Comparison of ENCODE assay signal across 1 cellular context in the genomic region with DNA sequence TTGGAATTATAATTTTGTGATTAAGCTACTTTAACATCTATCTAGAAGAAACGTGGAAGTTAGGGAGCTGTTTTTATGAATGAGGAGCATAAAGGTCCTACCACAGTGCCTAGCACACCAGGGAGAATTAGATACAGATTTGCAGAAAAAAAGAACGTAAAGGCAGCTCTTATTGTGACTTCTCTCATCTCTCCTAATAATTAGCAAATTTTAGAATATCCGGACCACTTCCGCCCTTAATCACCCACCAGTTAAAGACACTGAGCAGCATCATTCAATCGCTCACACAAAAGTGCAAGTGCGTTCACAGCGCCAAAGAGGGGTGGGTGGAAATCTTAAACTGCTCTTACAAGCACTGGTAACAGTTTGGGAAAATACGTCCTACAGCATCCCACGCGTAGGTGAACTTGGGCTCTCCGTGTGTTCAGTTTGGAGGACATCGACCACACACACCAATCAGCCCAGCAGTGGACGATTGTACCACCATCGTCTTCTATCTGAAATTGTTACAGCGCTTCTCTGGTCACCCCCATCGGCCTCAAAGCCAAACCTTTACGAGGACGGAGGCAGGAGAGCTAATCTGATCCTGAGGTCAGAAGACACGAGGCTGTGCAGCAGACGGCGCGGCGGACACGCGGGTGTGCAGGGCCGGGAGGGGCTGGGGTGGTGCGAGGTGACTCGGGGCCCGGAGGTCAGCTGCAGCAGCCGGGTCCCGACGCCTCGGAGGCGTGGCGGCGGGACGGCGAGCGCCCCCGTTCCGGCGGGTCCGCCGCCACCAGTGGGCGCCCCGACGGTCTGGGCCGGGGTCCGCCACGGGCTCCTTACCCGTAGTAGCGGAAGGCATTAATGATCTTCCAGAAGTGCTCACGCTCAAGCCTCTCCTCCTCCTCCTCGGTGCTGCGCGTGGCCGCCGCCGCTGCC.
TF ChIP-seq lines count a peak whose summit lies in the region.

No MANE protein-coding gene starts in this region.

TF ChIP-seq in K562, 482 proteins besides CTCF, POLR2A, EP300 and RAD21 (continued from another document and continues in another):
- TF ChIP-seq, protein P1, sequence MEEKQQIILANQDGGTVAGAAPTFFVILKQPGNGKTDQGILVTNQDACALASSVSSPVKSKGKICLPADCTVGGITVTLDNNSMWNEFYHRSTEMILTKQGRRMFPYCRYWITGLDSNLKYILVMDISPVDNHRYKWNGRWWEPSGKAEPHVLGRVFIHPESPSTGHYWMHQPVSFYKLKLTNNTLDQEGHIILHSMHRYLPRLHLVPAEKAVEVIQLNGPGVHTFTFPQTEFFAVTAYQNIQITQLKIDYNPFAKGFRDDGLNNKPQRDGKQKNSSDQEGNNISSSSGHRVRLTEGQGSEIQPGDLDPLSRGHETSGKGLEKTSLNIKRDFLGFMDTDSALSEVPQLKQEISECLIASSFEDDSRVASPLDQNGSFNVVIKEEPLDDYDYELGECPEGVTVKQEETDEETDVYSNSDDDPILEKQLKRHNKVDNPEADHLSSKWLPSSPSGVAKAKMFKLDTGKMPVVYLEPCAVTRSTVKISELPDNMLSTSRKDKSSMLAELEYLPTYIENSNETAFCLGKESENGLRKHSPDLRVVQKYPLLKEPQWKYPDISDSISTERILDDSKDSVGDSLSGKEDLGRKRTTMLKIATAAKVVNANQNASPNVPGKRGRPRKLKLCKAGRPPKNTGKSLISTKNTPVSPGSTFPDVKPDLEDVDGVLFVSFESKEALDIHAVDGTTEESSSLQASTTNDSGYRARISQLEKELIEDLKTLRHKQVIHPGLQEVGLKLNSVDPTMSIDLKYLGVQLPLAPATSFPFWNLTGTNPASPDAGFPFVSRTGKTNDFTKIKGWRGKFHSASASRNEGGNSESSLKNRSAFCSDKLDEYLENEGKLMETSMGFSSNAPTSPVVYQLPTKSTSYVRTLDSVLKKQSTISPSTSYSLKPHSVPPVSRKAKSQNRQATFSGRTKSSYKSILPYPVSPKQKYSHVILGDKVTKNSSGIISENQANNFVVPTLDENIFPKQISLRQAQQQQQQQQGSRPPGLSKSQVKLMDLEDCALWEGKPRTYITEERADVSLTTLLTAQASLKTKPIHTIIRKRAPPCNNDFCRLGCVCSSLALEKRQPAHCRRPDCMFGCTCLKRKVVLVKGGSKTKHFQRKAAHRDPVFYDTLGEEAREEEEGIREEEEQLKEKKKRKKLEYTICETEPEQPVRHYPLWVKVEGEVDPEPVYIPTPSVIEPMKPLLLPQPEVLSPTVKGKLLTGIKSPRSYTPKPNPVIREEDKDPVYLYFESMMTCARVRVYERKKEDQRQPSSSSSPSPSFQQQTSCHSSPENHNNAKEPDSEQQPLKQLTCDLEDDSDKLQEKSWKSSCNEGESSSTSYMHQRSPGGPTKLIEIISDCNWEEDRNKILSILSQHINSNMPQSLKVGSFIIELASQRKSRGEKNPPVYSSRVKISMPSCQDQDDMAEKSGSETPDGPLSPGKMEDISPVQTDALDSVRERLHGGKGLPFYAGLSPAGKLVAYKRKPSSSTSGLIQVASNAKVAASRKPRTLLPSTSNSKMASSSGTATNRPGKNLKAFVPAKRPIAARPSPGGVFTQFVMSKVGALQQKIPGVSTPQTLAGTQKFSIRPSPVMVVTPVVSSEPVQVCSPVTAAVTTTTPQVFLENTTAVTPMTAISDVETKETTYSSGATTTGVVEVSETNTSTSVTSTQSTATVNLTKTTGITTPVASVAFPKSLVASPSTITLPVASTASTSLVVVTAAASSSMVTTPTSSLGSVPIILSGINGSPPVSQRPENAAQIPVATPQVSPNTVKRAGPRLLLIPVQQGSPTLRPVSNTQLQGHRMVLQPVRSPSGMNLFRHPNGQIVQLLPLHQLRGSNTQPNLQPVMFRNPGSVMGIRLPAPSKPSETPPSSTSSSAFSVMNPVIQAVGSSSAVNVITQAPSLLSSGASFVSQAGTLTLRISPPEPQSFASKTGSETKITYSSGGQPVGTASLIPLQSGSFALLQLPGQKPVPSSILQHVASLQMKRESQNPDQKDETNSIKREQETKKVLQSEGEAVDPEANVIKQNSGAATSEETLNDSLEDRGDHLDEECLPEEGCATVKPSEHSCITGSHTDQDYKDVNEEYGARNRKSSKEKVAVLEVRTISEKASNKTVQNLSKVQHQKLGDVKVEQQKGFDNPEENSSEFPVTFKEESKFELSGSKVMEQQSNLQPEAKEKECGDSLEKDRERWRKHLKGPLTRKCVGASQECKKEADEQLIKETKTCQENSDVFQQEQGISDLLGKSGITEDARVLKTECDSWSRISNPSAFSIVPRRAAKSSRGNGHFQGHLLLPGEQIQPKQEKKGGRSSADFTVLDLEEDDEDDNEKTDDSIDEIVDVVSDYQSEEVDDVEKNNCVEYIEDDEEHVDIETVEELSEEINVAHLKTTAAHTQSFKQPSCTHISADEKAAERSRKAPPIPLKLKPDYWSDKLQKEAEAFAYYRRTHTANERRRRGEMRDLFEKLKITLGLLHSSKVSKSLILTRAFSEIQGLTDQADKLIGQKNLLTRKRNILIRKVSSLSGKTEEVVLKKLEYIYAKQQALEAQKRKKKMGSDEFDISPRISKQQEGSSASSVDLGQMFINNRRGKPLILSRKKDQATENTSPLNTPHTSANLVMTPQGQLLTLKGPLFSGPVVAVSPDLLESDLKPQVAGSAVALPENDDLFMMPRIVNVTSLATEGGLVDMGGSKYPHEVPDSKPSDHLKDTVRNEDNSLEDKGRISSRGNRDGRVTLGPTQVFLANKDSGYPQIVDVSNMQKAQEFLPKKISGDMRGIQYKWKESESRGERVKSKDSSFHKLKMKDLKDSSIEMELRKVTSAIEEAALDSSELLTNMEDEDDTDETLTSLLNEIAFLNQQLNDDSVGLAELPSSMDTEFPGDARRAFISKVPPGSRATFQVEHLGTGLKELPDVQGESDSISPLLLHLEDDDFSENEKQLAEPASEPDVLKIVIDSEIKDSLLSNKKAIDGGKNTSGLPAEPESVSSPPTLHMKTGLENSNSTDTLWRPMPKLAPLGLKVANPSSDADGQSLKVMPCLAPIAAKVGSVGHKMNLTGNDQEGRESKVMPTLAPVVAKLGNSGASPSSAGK (IDR thresholded peaks at IDR 0.05), result peak; percentile 98
- no peak for TF ChIP-seq DMBX1 (CRISPR knock-in tag; IDR thresholded peaks at IDR 0.05; ENCODE audit: borderline replicate concordance)
- TF ChIP-seq, protein P2, sequence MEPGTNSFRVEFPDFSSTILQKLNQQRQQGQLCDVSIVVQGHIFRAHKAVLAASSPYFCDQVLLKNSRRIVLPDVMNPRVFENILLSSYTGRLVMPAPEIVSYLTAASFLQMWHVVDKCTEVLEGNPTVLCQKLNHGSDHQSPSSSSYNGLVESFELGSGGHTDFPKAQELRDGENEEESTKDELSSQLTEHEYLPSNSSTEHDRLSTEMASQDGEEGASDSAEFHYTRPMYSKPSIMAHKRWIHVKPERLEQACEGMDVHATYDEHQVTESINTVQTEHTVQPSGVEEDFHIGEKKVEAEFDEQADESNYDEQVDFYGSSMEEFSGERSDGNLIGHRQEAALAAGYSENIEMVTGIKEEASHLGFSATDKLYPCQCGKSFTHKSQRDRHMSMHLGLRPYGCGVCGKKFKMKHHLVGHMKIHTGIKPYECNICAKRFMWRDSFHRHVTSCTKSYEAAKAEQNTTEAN (CRISPR knock-in tag; IDR thresholded peaks at IDR 0.05), result 0 out of 2 replicates have a peak, but pooled peaks have one; percentile 31
- TF ChIP-seq, protein P3, sequence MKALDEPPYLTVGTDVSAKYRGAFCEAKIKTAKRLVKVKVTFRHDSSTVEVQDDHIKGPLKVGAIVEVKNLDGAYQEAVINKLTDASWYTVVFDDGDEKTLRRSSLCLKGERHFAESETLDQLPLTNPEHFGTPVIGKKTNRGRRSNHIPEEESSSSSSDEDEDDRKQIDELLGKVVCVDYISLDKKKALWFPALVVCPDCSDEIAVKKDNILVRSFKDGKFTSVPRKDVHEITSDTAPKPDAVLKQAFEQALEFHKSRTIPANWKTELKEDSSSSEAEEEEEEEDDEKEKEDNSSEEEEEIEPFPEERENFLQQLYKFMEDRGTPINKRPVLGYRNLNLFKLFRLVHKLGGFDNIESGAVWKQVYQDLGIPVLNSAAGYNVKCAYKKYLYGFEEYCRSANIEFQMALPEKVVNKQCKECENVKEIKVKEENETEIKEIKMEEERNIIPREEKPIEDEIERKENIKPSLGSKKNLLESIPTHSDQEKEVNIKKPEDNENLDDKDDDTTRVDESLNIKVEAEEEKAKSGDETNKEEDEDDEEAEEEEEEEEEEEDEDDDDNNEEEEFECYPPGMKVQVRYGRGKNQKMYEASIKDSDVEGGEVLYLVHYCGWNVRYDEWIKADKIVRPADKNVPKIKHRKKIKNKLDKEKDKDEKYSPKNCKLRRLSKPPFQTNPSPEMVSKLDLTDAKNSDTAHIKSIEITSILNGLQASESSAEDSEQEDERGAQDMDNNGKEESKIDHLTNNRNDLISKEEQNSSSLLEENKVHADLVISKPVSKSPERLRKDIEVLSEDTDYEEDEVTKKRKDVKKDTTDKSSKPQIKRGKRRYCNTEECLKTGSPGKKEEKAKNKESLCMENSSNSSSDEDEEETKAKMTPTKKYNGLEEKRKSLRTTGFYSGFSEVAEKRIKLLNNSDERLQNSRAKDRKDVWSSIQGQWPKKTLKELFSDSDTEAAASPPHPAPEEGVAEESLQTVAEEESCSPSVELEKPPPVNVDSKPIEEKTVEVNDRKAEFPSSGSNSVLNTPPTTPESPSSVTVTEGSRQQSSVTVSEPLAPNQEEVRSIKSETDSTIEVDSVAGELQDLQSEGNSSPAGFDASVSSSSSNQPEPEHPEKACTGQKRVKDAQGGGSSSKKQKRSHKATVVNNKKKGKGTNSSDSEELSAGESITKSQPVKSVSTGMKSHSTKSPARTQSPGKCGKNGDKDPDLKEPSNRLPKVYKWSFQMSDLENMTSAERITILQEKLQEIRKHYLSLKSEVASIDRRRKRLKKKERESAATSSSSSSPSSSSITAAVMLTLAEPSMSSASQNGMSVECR (CRISPR knock-in tag; IDR thresholded peaks at IDR 0.05), result peak; percentile 79
- TF ChIP-seq ZNF431 (CRISPR knock-in tag; IDR thresholded peaks at IDR 0.05), result 0 out of 2 replicates have a peak, but pooled peaks have one; percentile 17
- peak; percentile 87 for TF ChIP-seq MAX (CRISPR knock-in tag; IDR thresholded peaks at IDR 0.05)
- no peak for TF ChIP-seq ZBTB17 (CRISPR knock-in tag; IDR thresholded peaks at IDR 0.05)
- TF ChIP-seq RB1 (IDR thresholded peaks at IDR 0.05; ENCODE audit: low read depth), result no peak; the same call in 1 of the 2 replicates
- TF ChIP-seq SP1 (CRISPR knock-in tag; IDR thresholded peaks at IDR 0.05), result peak; percentile 54; the same call in 1 of the 2 replicates
- peak; percentile 71 for TF ChIP-seq CREM (IDR thresholded peaks at IDR 0.05; ENCODE audit: low read depth)
- TF ChIP-seq SIRT6 (IDR thresholded peaks at IDR 0.05; ENCODE audit: low read depth, low read length), result no peak
- peak; percentile 29; the same call in 1 of the 2 replicates for TF ChIP-seq BCOR (IDR thresholded peaks at IDR 0.05)
- no peak for TF ChIP-seq PHF20 (IDR thresholded peaks at IDR 0.05; ENCODE audit: partially characterized antibody)
- TF ChIP-seq NR2C1 (IDR thresholded peaks at IDR 0.05), result peak; percentile 34; the same call in 1 of the 2 replicates
- peak; percentile 63; the same call in 1 of the 2 replicates for TF ChIP-seq NR2C1 (tag; IDR thresholded peaks at IDR 0.05)
- TF ChIP-seq ZNF445 (CRISPR knock-in tag; IDR thresholded peaks at IDR 0.05; ENCODE audit: low read depth), result no peak
- TF ChIP-seq MYC (IDR thresholded peaks at IDR 0.05; ENCODE audit: low read depth, low read length), result peak; percentile 96
- TF ChIP-seq MYC (CRISPR knock-in tag; IDR thresholded peaks at IDR 0.05; ENCODE audit: borderline replicate concordance, low read depth), result no peak
- no peak for TF ChIP-seq KDM4B (IDR thresholded peaks at IDR 0.05; ENCODE audit: borderline replicate concordance in 2 of 2, low read depth in 1 of 2)
- no peak for TF ChIP-seq NBN (IDR thresholded peaks at IDR 0.05; ENCODE audit: low read depth)
- peak; percentile 11 for TF ChIP-seq KDM5B (IDR thresholded peaks at IDR 0.05; ENCODE audit: insufficient replicate concordance, low read depth, low read length)
- TF ChIP-seq PRMT5 (CRISPR knock-in tag; IDR thresholded peaks at IDR 0.05), result peak; percentile 83; the same call in 1 of the 2 replicates
- TF ChIP-seq TEAD4 (IDR thresholded peaks at IDR 0.05; ENCODE audit: low read length), result peak; percentile 39; the same call in 1 of the 2 replicates
- peak; percentile 76 for TF ChIP-seq TEAD4 (CRISPR knock-in tag; IDR thresholded peaks at IDR 0.05; ENCODE audit: borderline replicate concordance)
- peak; percentile 46; the same call in 1 of the 2 replicates for TF ChIP-seq ESRRA (IDR thresholded peaks at IDR 0.05; ENCODE audit: borderline replicate concordance, low read depth)
- TF ChIP-seq ZNF584 (CRISPR knock-in tag; IDR thresholded peaks at IDR 0.05; ENCODE audit: low read depth), result no peak
- no peak; the same call in 1 of the 2 replicates for TF ChIP-seq CBX1 (IDR thresholded peaks at IDR 0.05; ENCODE audit: low read depth)
- peak; percentile 80; the same call in 1 of the 2 replicates for TF ChIP-seq FOXK1 (CRISPR knock-in tag; IDR thresholded peaks at IDR 0.05; ENCODE audit: borderline replicate concordance)
- TF ChIP-seq, protein P4, sequence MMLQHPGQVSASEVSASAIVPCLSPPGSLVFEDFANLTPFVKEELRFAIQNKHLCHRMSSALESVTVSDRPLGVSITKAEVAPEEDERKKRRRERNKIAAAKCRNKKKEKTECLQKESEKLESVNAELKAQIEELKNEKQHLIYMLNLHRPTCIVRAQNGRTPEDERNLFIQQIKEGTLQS (IDR thresholded peaks at IDR 0.05), result no peak
- TF ChIP-seq, protein P4 (CRISPR knock-in tag; conservative IDR thresholded peaks at IDR 0.05), result no peak
- TF ChIP-seq NELFE (IDR thresholded peaks at IDR 0.05; ENCODE audit: insufficient read depth, insufficient read length), result no peak
- no peak for TF ChIP-seq NFYB (IDR thresholded peaks at IDR 0.05; ENCODE audit: extremely low read depth, insufficient read length)
- TF ChIP-seq NR1H2 (CRISPR knock-in tag; IDR thresholded peaks at IDR 0.05), result no peak
- no peak for TF ChIP-seq LEF1 (IDR thresholded peaks at IDR 0.05)
- TF ChIP-seq, protein P5, sequence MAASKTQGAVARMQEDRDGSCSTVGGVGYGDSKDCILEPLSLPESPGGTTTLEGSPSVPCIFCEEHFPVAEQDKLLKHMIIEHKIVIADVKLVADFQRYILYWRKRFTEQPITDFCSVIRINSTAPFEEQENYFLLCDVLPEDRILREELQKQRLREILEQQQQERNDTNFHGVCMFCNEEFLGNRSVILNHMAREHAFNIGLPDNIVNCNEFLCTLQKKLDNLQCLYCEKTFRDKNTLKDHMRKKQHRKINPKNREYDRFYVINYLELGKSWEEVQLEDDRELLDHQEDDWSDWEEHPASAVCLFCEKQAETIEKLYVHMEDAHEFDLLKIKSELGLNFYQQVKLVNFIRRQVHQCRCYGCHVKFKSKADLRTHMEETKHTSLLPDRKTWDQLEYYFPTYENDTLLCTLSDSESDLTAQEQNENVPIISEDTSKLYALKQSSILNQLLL (CRISPR knock-in tag; IDR thresholded peaks at IDR 0.05; ENCODE audit: borderline replicate concordance), result no peak
